ENCODE assay signal across 26 cellular contexts in genomic region chr22:20978419-20978818, GRCh38. TPM values are rescaled to one million over a fixed set of nuclear protein-coding genes. Genes with fewer than 3 reads are reported as not detected.
DNase-seq lines count a peak whose midpoint lies in the region; ATAC-seq, FAIRE-seq and TF ChIP-seq lines count a peak whose summit lies in the region.
"Had no signal": no experiment of that assay in that cellular context is flagged by ENCODE, and none has a peak within 500 bp of the region (broad histone marks: within the 10 kb centered on the region; RNA-seq: fewer than 3 reads in every experiment).

No MANE protein-coding gene starts in this region.

- H3K27ac Mint-ChIP-seq in neural crest cell (ENCODE audit: unreplicated experiment) (no peak overlapping the region), type B pancreatic cell (no peak overlapping the region)
- H3K27ac Mint-ChIP-seq: CD4-positive, alpha-beta T cell had no signal

- H3K27me3 Mint-ChIP-seq in neural crest cell (ENCODE audit: low read depth), result no peaks in the 10 kb centered on the region
- peaks cover 3% of the 10 kb centered on the region for H3K27me3 Mint-ChIP-seq in type B pancreatic cell
- H3K27me3 Mint-ChIP-seq: CD4-positive, alpha-beta T cell had no signal

- H3K56ac ChIP-seq in H1 (replicated peaks; ENCODE audit: insufficient read length, low read depth, low read length), result no peak overlapping the region

- peak overlapping the region; percentile 27 for H3K4ac ChIP-seq in H1 (replicated peaks; ENCODE audit: insufficient read length, low read depth, low read length)

- DNase-seq in NOMO-1 treated with DMSO at 0.1 percent for 48 hours (lab: John Stamatoyannopoulos, UW; ENCODE audit: unreplicated experiment), result peak; percentile 2
- DNase-seq in NOMO-1 treated with dmso at 0.1 percent for 144 hours (lab: John Stamatoyannopoulos, UW; ENCODE audit: unreplicated experiment), result no peak
- DNase-seq in H1 (ENCODE audit: low read depth in 1 of 2, low spot score in 2 of 2), result no peak
- DNase-seq in neural crest cell (ENCODE audit: low read depth, low spot score), result no peak
- DNase-seq in type B pancreatic cell (ENCODE audit: extremely low spot score, unreplicated experiment), result no peak
- DNase-seq: 8988T; ACHN; AML-193; BE2C; Calu3; CD4-positive, alpha-beta T cell; CD8-positive, alpha-beta memory T cell; DMS53; DMS79 treated with DMSO at 0.1 percent for 48 hours; GF-D8; GOT3; HCEC 1CT had no signal

- no peak overlapping the region for H4K91ac ChIP-seq in H1 (replicated peaks; ENCODE audit: insufficient read length, low read length)

- H3K4me1 ChIP-seq in H1 (replicated peaks in 1 of 4; ENCODE audit: control insufficient read depth in 3 of 4, insufficient read depth in 4 of 4, low read length in 3 of 4), result peaks cover 5 to 25% (median 8%) of the 10 kb centered on the region in 4 experiments; a peak in 6 of 7 replicates
- H3K4me1 ChIP-seq: BE2C had no signal

- H3K18ac ChIP-seq in H1 (ENCODE audit: extremely low read depth, low read length), result no peak overlapping the region

- FAIRE-seq in H1 (lab: Jason Lieb, UNC), result no peak
- FAIRE-seq: A549, GM12891, GM18507 had no signal

- H3K4me3 Mint-ChIP-seq in neural crest cell, result peak overlapping the region; percentile 89
- H3K4me3 Mint-ChIP-seq in type B pancreatic cell, result no peak overlapping the region

- H3K27ac ChIP-seq in H1 (ENCODE audit: low read depth, low read length), result no peak overlapping the region
- H3K27ac ChIP-seq: A549; BLaER1 treated with 17β-estradiol and CSF1 and Interleukin-3, amounts not matched to agents 10 nM and 100 nM had no signal

- H3K79me1 ChIP-seq in H1 (ENCODE audit: low read depth, low read length), result no peaks in the 10 kb centered on the region

- no peak overlapping the region for H4K5ac ChIP-seq in H1 (ENCODE audit: insufficient read length, low read depth, low read length)

- H2BK20ac ChIP-seq in H1 (ENCODE audit: low read length), result no peak overlapping the region

- H3K9me3 ChIP-seq in H1 (ENCODE audit: insufficient read depth in 2 of 2, low read depth in 1 of 2, low read length in 1 of 2), result peaks cover 11 to 17% of the 10 kb centered on the region in 2 experiments
- H3K9me3 ChIP-seq: BE2C had no signal

- no peak overlapping the region for H2BK120ac ChIP-seq in H1 (replicated peaks; ENCODE audit: low read depth, low read length)

- no peaks in the 10 kb centered on the region for H3K36me3 ChIP-seq in H1 (ENCODE audit: control insufficient read depth in 2 of 4, insufficient read depth in 4 of 4, low read length in 3 of 4)
- H3K36me3 ChIP-seq: BE2C had no signal

- peaks cover 1 to 2% of the 10 kb centered on the region in 2 experiments for H4K20me1 ChIP-seq in H1 (replicated peaks in 1 of 2; ENCODE audit: control insufficient read depth in 1 of 2, insufficient read depth in 2 of 2, low read length in 2 of 2)
- H4K20me1 ChIP-seq: BLaER1 treated with 17β-estradiol and CSF1 and Interleukin-3, amounts not matched to agents 10 nM and 100 nM had no signal

- TF ChIP-seq POLR2A in H1 (IDR thresholded peaks at IDR 0.05; ENCODE audit: control extremely low read depth in 1 of 2, low read depth in 2 of 2, low read length in 2 of 2), result no peak

- no peak for TF ChIP-seq CTCF in H1 (IDR thresholded peaks at IDR 0.05; ENCODE audit: control extremely low read depth in 1 of 3, insufficient read depth in 1 of 3, low read depth in 1 of 3, low read length in 3 of 3)
- TF ChIP-seq CTCF in neural crest cell (conservative IDR thresholded peaks at IDR 0.05), result no peak
- no peak for TF ChIP-seq CTCF in type B pancreatic cell (conservative IDR thresholded peaks at IDR 0.05)

- H3K27me3 ChIP-seq in H1 (replicated peaks in 1 of 4; ENCODE audit: control insufficient read depth in 3 of 4, extremely low read depth in 1 of 4, insufficient read depth in 3 of 4, low read length in 3 of 4), result peaks cover 0 to 14% (median 8%) of the 10 kb centered on the region in 4 experiments; a peak in 5 of 7 replicates
- H3K27me3 ChIP-seq: BE2C; BLaER1 treated with 17β-estradiol and CSF1 and Interleukin-3, amounts not matched to agents 10 nM and 100 nM had no signal

- POLR2A ChIA-PET in H1 (lab: Charles Lee; ENCODE audit: partially characterized antibody), result interaction anchor here (1.2 to 2.1 kb wide), 3 partner anchors 10 to 24 kb away, joined by 4 to 15 read pairs (median 4); partner anchors contain the start of genes AIFM3 and THAP7

- H3K9me3 Mint-ChIP-seq in neural crest cell (no peaks in the 10 kb centered on the region), type B pancreatic cell (no peaks in the 10 kb centered on the region)
- H3K9me3 Mint-ChIP-seq: CD4-positive, alpha-beta T cell; CD8-positive, alpha-beta memory T cell had no signal

- H3K36me3 Mint-ChIP-seq in neural crest cell (ENCODE audit: low read depth) (no peaks in the 10 kb centered on the region), type B pancreatic cell (no peaks in the 10 kb centered on the region)

- H3K4me3 ChIP-seq in H1 (ENCODE audit: extremely low read depth in 1 of 4, insufficient read depth in 2 of 4, low read depth in 3 of 4, low read length in 4 of 4), result no peak overlapping the region; a peak in 1 of 8 replicates
- H3K4me3 ChIP-seq: A549; BLaER1 treated with 17β-estradiol and CSF1 and Interleukin-3, amounts not matched to agents 10 nM and 100 nM had no signal

- TF ChIP-seq RAD21 in H1 (IDR thresholded peaks at IDR 0.05 in 1 of 2, conservative IDR thresholded peaks at IDR 0.05 in 1 of 2; ENCODE audit: low read depth in 2 of 2, low read length in 2 of 2), result no peak

- H3K23ac ChIP-seq in H1 (ENCODE audit: insufficient read length), result no peak overlapping the region

- no peak overlapping the region for H4K8ac ChIP-seq in H1 (ENCODE audit: extremely low read depth, insufficient read depth, low read length)

- H2BK15ac ChIP-seq in H1 (ENCODE audit: low read length), result no peak overlapping the region

- ATAC-seq in GM18909 (IDR thresholded peaks at IDR 0.05; ENCODE audit: poor library complexity, unreplicated experiment), result no peak
- ATAC-seq: A549 had no signal

- H2BK5ac ChIP-seq in H1 (ENCODE audit: low read depth, low read length), result no peak overlapping the region

- no peak overlapping the region for H3K14ac ChIP-seq in H1 (ENCODE audit: insufficient read length)

- no peak overlapping the region; a peak in 1 of 4 replicates for H3K4me2 ChIP-seq in H1 (ENCODE audit: insufficient read depth in 1 of 2, low read depth in 2 of 2, low read length in 2 of 2)
- H3K4me2 ChIP-seq: A549; BLaER1 treated with 17β-estradiol and CSF1 and Interleukin-3, amounts not matched to agents 10 nM and 100 nM had no signal

- CTCF ChIA-PET in H1 (lab: Charles Lee; ENCODE audit: partially characterized antibody), result interaction anchor here (0.8 to 2.5 kb wide), 3 partner anchors 10 to 20 kb away, joined by 4 to 10 read pairs (median 4); no protein-coding TSS in a partner anchor

- no peak for TF ChIP-seq EP300 in H1 (IDR thresholded peaks at IDR 0.05; ENCODE audit: borderline replicate concordance in 1 of 2, low read depth in 2 of 2, low read length in 2 of 2)

- no peaks in the 10 kb centered on the region for H3K79me2 ChIP-seq in H1 (ENCODE audit: control insufficient read depth in 1 of 2, insufficient read depth in 2 of 2, low read length in 2 of 2)

- H3K23me2 ChIP-seq in H1 (ENCODE audit: low read depth, low read length), result peaks cover 8% of the 10 kb centered on the region

- H2AFZ ChIP-seq in H1 (ENCODE audit: low read length), result no peak overlapping the region

- H2AK5ac ChIP-seq in H1 (ENCODE audit: low read depth, low read length), result no peak overlapping the region

- H2BK12ac ChIP-seq in H1 (ENCODE audit: low read depth, low read length), result no peak overlapping the region

- H3K4me1 Mint-ChIP-seq in neural crest cell, result peaks cover 37% of the 10 kb centered on the region
- H3K4me1 Mint-ChIP-seq in type B pancreatic cell (ENCODE audit: unreplicated experiment), result peaks cover 13% of the 10 kb centered on the region

- 76% methylated on average over 2 of the region's 2 CpGs; no CpG with 5 or more reads in 1 of the 2 experiments for WGBS in H1 (ENCODE audit: extremely low coverage in 1 of 2, insufficient coverage in 1 of 2, insufficient read length in 1 of 2, insufficient replicate concordance in 2 of 2, low coverage in 1 of 2, low lambda C conversion rate in 2 of 2, missing lambda C conversion rate in 1 of 2), 2 experiments

- no peak overlapping the region for H3K9ac ChIP-seq in H1 (replicated peaks in 1 of 4; ENCODE audit: extremely low read depth in 1 of 4, low read depth in 3 of 4, low read length in 3 of 4)
- H3K9ac ChIP-seq: BLaER1 treated with 17β-estradiol and CSF1 and Interleukin-3, amounts not matched to agents 10 nM and 100 nM had no signal

RNA-seq across cellular contexts. Expression of gene LZTR1, which starts 3.7 kb away (rescaled TPM):
- 29.8 and 31.0 TPM in 2 replicates for total RNA-seq in H1 (2021; fragmentation: NEBNext Ultra II Directional; extraction: Animal tissue kit (Norgen Biotek cat#: 25700))
- 22.3 and 32.4 TPM in 2 replicates for polyA plus RNA-seq in H1 (2011; rRNA removed)
- 24.8 TPM for polyA plus RNA-seq in H1 (2011; cell fraction: cytosol; rRNA removed)
- 124 TPM for polyA plus RNA-seq in H1 (2011; cell fraction: nucleus; rRNA removed)
- 19.9 to 28.5 TPM (median 23.0 TPM) in 4 replicates for polyA plus RNA-seq in H1 (2012, experiment 1 of 2)
- polyA plus RNA-seq in H1 (2012, experiment 2 of 2), result 16.9 TPM
- 12.5 TPM for polyA plus RNA-seq in H1 (2013, experiment 1 of 2)
- 12.5 TPM for polyA plus RNA-seq in H1 (2013, experiment 2 of 2)
- polyA minus RNA-seq in H1 (2011; rRNA and poly(A)+ RNA removed), result 23.5 and 30.5 TPM in 2 replicates
- polyA minus RNA-seq in H1 (2011; cell fraction: cytosol; rRNA and poly(A)+ RNA removed), result 10.6 TPM
- 63.0 TPM for polyA minus RNA-seq in H1 (2011; cell fraction: nucleus; rRNA and poly(A)+ RNA removed)
- total RNA-seq in neural crest cell (88.7 and 94.5 TPM in 2 replicates), type B pancreatic cell (ENCODE audit: low replicate concordance) (60.3 and 102 TPM in 2 replicates)

RNA-seq across cellular contexts. Expression of gene AIFM3, which starts 11.4 kb away (rescaled TPM):
- 0.86 and 1.4 TPM in 2 replicates for total RNA-seq in H1 (2021; fragmentation: NEBNext Ultra II Directional; extraction: Animal tissue kit (Norgen Biotek cat#: 25700))
- polyA plus RNA-seq in H1 (2011; rRNA removed), result 1.4 and 2.1 TPM in 2 replicates
- polyA plus RNA-seq in H1 (2011; cell fraction: cytosol; rRNA removed), result 1.7 TPM
- polyA plus RNA-seq in H1 (2011; cell fraction: nucleus; rRNA removed), result 10.3 TPM
- polyA plus RNA-seq in H1 (2012, experiment 1 of 2), result 1.0 to 2.8 TPM (median 2.2 TPM) in 4 replicates
- 0.83 TPM for polyA plus RNA-seq in H1 (2012, experiment 2 of 2)
- 0.43 TPM for polyA plus RNA-seq in H1 (2013, experiment 1 of 2)
- 0.37 TPM for polyA plus RNA-seq in H1 (2013, experiment 2 of 2)
- polyA minus RNA-seq in H1 (2011; rRNA and poly(A)+ RNA removed), result 0.66 and 1.0 TPM in 2 replicates
- polyA minus RNA-seq in H1 (2011; cell fraction: cytosol; rRNA and poly(A)+ RNA removed), result not detected
- polyA minus RNA-seq in H1 (2011; cell fraction: nucleus; rRNA and poly(A)+ RNA removed), result 3.4 TPM
- total RNA-seq in neural crest cell (0.79 and 0.84 TPM in 2 replicates), type B pancreatic cell (ENCODE audit: low replicate concordance) (0.69 and 2.6 TPM in 2 replicates)
- polyA plus RNA-seq: CD8-positive, alpha-beta memory T cell had no signal

RNA-seq across cellular contexts. Expression of gene THAP7, which starts 23.5 kb away (rescaled TPM):
- total RNA-seq in H1 (2021; fragmentation: NEBNext Ultra II Directional; extraction: Animal tissue kit (Norgen Biotek cat#: 25700)), result 16.2 and 16.9 TPM in 2 replicates
- polyA plus RNA-seq in H1 (2011; rRNA removed), result 32.5 and 40.1 TPM in 2 replicates
- 32.0 TPM for polyA plus RNA-seq in H1 (2011; cell fraction: cytosol; rRNA removed)
- 35.8 TPM for polyA plus RNA-seq in H1 (2011; cell fraction: nucleus; rRNA removed)
- polyA plus RNA-seq in H1 (2012, experiment 1 of 2), result 8.4 to 24.4 TPM (median 15.6 TPM) in 4 replicates
- polyA plus RNA-seq in H1 (2012, experiment 2 of 2), result 16.3 TPM
- polyA plus RNA-seq in H1 (2013, experiment 1 of 2), result 21.9 TPM
- 20.4 TPM for polyA plus RNA-seq in H1 (2013, experiment 2 of 2)
- 11.5 and 14.1 TPM in 2 replicates for polyA minus RNA-seq in H1 (2011; rRNA and poly(A)+ RNA removed)
- 8.6 TPM for polyA minus RNA-seq in H1 (2011; cell fraction: cytosol; rRNA and poly(A)+ RNA removed)
- 40.2 TPM for polyA minus RNA-seq in H1 (2011; cell fraction: nucleus; rRNA and poly(A)+ RNA removed)
- total RNA-seq in neural crest cell (35.4 and 37.0 TPM in 2 replicates), type B pancreatic cell (ENCODE audit: low replicate concordance) (16.9 and 26.4 TPM in 2 replicates)

RNA-seq across cellular contexts. Expression of gene P2RX6, which starts 36.5 kb away (rescaled TPM):
- total RNA-seq in H1 (2021; fragmentation: NEBNext Ultra II Directional; extraction: Animal tissue kit (Norgen Biotek cat#: 25700)), result not detected in 2 replicates
- 0.09 and 0.16 TPM in 2 replicates for polyA plus RNA-seq in H1 (2011; rRNA removed)
- polyA plus RNA-seq in H1 (2011; cell fraction: cytosol; rRNA removed), result 0.23 TPM
- 1.5 TPM for polyA plus RNA-seq in H1 (2011; cell fraction: nucleus; rRNA removed)
- polyA plus RNA-seq in H1 (2012, experiment 1 of 2), result 0.11 to 0.25 TPM (median 0.20 TPM) in 4 replicates
- 0.05 TPM for polyA plus RNA-seq in H1 (2012, experiment 2 of 2)
- 0.10 TPM for polyA plus RNA-seq in H1 (2013, experiment 1 of 2)
- polyA plus RNA-seq in H1 (2013, experiment 2 of 2), result 0.09 TPM
- 0.19 and 0.49 TPM in 2 replicates for polyA minus RNA-seq in H1 (2011; rRNA and poly(A)+ RNA removed)
- not detected for polyA minus RNA-seq in H1 (2011; cell fraction: cytosol; rRNA and poly(A)+ RNA removed)
- polyA minus RNA-seq in H1 (2011; cell fraction: nucleus; rRNA and poly(A)+ RNA removed), result not detected
- total RNA-seq in neural crest cell, result 3.4 and 4.5 TPM in 2 replicates
- 0.71 and 2.8 TPM in 2 replicates for total RNA-seq in type B pancreatic cell (ENCODE audit: low replicate concordance)
- polyA plus RNA-seq: CD14-positive monocyte had no signal

RNA-seq across cellular contexts. Expression of gene SLC7A4, which starts 53.9 kb away (rescaled TPM):
- 0.27 TPM in 1 of 2 replicates, not detected in the other for total RNA-seq in H1 (2021; fragmentation: NEBNext Ultra II Directional; extraction: Animal tissue kit (Norgen Biotek cat#: 25700))
- polyA plus RNA-seq in H1 (2011; rRNA removed), result 0.88 and 0.92 TPM in 2 replicates
- 0.25 TPM for polyA plus RNA-seq in H1 (2011; cell fraction: cytosol; rRNA removed)
- polyA plus RNA-seq in H1 (2011; cell fraction: nucleus; rRNA removed), result 0.40 TPM
- polyA plus RNA-seq in H1 (2012, experiment 1 of 2), result 0.15 to 0.61 TPM (median 0.48 TPM) in 4 replicates
- 0.38 TPM for polyA plus RNA-seq in H1 (2012, experiment 2 of 2)
- polyA plus RNA-seq in H1 (2013, experiment 1 of 2), result 0.41 TPM
- polyA plus RNA-seq in H1 (2013, experiment 2 of 2), result 0.39 TPM
- 0.32 and 0.66 TPM in 2 replicates for polyA minus RNA-seq in H1 (2011; rRNA and poly(A)+ RNA removed)
- not detected for polyA minus RNA-seq in H1 (2011; cell fraction: cytosol; rRNA and poly(A)+ RNA removed)
- polyA minus RNA-seq in H1 (2011; cell fraction: nucleus; rRNA and poly(A)+ RNA removed), result 1.2 TPM
- 0.26 and 0.43 TPM in 2 replicates for total RNA-seq in neural crest cell
- total RNA-seq in type B pancreatic cell (ENCODE audit: low replicate concordance), result 3.3 and 6.7 TPM in 2 replicates
- total RNA-seq: CD4-positive, alpha-beta T cell; Daoy; G401; H7 had no signal
- polyA plus RNA-seq: A549, CD14-positive monocyte had no signal
